In the genomic region with DNA sequence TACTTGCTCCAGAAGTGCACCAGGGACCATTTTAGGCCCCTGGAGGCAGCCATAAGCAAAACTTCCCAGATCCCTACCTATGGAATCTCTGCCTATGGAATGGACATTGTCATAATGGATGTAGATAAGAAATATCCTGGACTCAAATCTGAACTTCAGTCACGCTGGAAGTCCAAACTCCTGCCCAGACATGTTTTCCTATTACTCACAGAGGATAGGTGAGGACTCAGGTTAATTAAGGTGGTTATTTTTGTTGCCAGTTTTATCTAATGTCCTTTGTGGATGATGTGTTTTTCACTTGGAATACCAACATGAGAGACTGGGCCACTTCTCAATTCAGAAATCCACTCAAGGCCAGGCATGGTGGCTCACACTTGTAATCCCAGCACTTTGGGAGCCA, we compare ENCODE assay signal across 8 cellular contexts.
"Had no signal": no experiment of that assay in that cellular context is flagged by ENCODE, and none has a peak within 500 bp of the region (broad histone marks: within the 10 kb centered on the region; RNA-seq: fewer than 3 reads in every experiment).

No MANE protein-coding gene starts in this region.

- H3K4me3 ChIP-seq: GM23338, K562 had no signal

- FAIRE-seq: H1, H54, HTR-8/SVneo, K562 had no signal

- DNase-seq: H9, HCEC 1CT, IMR-90 had no signal

- ATAC-seq: GM23338, K562 had no signal
